Comparison of ENCODE assay signal across 9 cellular contexts in genomic region chr11:61833926-61834277, GRCh38. TPM values are rescaled to one million over a fixed set of nuclear protein-coding genes. Genes with fewer than 3 reads are reported as not detected.
DNase-seq lines count a peak whose midpoint lies in the region; ATAC-seq and TF ChIP-seq lines count a peak whose summit lies in the region.
"Had no signal": no experiment of that assay in that cellular context is flagged by ENCODE, and none has a peak within 500 bp of the region (broad histone marks: within the 10 kb centered on the region; RNA-seq: fewer than 3 reads in every experiment).

No MANE protein-coding gene starts in this region.

- ATAC-seq in activated naive CD4-positive, alpha-beta T cell treated with anti-CD3 and anti-CD28 coated beads, Interleukin-2, amount 50 U/mL, for 72 hours: no peak
- no peak for ATAC-seq in lower lobe of right lung
- ATAC-seq in GM19395 (IDR thresholded peaks at IDR 0.05; ENCODE audit: unreplicated experiment): no peak
- no peak for ATAC-seq in GM21825 (IDR thresholded peaks at IDR 0.05; ENCODE audit: unreplicated experiment)

- H3K9me3 ChIP-seq in lower lobe of right lung (no peaks in the 10 kb centered on the region), suprapubic skin (no peaks in the 10 kb centered on the region)

- no peak for TF ChIP-seq POLR2A in suprapubic skin (IDR thresholded peaks at IDR 0.05)

- H3K27ac ChIP-seq in lower lobe of right lung: peak overlapping the region; percentile 69
- H3K27ac ChIP-seq in suprapubic skin: peak overlapping the region; percentile 64

- no peaks in the 10 kb centered on the region for H3K36me3 ChIP-seq in lower lobe of right lung
- H3K36me3 ChIP-seq in suprapubic skin: peaks cover 4% of the 10 kb centered on the region

- whole genome bisulfite sequencing in suprapubic skin: 89% methylated on average over 8 of the region's 12 CpGs

- H3K27me3 Mint-ChIP-seq in activated CD4-positive, alpha-beta T cell treated with anti-CD3 and anti-CD28 coated beads, Interleukin-2, amount 10 ng/mL, durations not matched to agents 24 days and 14 days: no peaks in the 10 kb centered on the region

- TF ChIP-seq EP300 in suprapubic skin (IDR thresholded peaks at IDR 0.05): no peak

- DNase-seq in activated CD4-positive, alpha-beta T cell treated with anti-CD3 and anti-CD28 coated beads, Interleukin-2, amount 10 ng/mL, durations not matched to agents 24 days and 14 days: no peak
- DNase-seq in activated CD4-positive, alpha-beta T cell treated with anti-CD3 and anti-CD28 coated beads, Interleukin-2, amount 50 U/mL, for 1 hour: no peak
- no peak for DNase-seq in activated naive CD4-positive, alpha-beta T cell treated with anti-CD3 and anti-CD28 coated beads, Interleukin-2, amount 50 U/mL, for 72 hours (ENCODE audit: low spot score in 2 of 2)
- no peak for DNase-seq in lower lobe of right lung
- no peak for DNase-seq in suprapubic skin (ENCODE audit: low spot score in 2 of 2)
- DNase-seq in stimulated activated CD4-positive, alpha-beta T cell treated with anti-CD3 and anti-CD28 coated beads, Interleukin-4, amount 100 ng/mL, for 1 hour: no peak
- DNase-seq: ACHN had no signal

- H3K4me3 Mint-ChIP-seq in activated CD4-positive, alpha-beta T cell treated with anti-CD3 and anti-CD28 coated beads, Interleukin-2, amount 10 ng/mL, durations not matched to agents 24 days and 14 days: peak overlapping the region; percentile 71

- H3K27ac Mint-ChIP-seq in activated CD4-positive, alpha-beta T cell treated with anti-CD3 and anti-CD28 coated beads, Interleukin-2, amount 10 ng/mL, durations not matched to agents 24 days and 14 days: peak overlapping the region; percentile 93
- H3K27ac Mint-ChIP-seq in activated naive CD4-positive, alpha-beta T cell treated with anti-CD3 and anti-CD28 coated beads, Interleukin-2, amount 50 U/mL, for 72 hours: peak overlapping the region; percentile 56 to 91

- peaks cover 36% of the 10 kb centered on the region for H3K36me3 Mint-ChIP-seq in activated CD4-positive, alpha-beta T cell treated with anti-CD3 and anti-CD28 coated beads, Interleukin-2, amount 10 ng/mL, durations not matched to agents 24 days and 14 days (ENCODE audit: low read depth)
- peaks cover 4 to 10% of the 10 kb centered on the region in 2 donors for H3K36me3 Mint-ChIP-seq in activated naive CD4-positive, alpha-beta T cell treated with anti-CD3 and anti-CD28 coated beads, Interleukin-2, amount 50 U/mL, for 72 hours

- TF ChIP-seq CTCF in lower lobe of right lung (IDR thresholded peaks at IDR 0.05) (no peak), suprapubic skin (IDR thresholded peaks at IDR 0.05) (no peak)

- intact Hi-C loops in activated CD4-positive, alpha-beta T cell treated with anti-CD3 and anti-CD28 coated beads, Interleukin-2, amount 10 ng/mL, durations not matched to agents 24 days and 14 days (cut with micrococcal nuclease): loop anchor here (2.0 to 5.0 kb wide), 3 partner anchors 17 to 288 kb away; partner anchors contain the start of genes FADS1, FTH1 and INCENP
- intact Hi-C loops in lower lobe of right lung (cut with DNase I): no loop called here

- H3K27me3 ChIP-seq in lower lobe of right lung (ENCODE audit: low read depth) (peaks cover 9% of the 10 kb centered on the region), suprapubic skin (peaks cover 6% of the 10 kb centered on the region)

- H3K4me1 ChIP-seq in lower lobe of right lung: peaks cover 35% of the 10 kb centered on the region
- peaks cover 38% of the 10 kb centered on the region for H3K4me1 ChIP-seq in suprapubic skin

- H3K4me1 Mint-ChIP-seq in activated CD4-positive, alpha-beta T cell treated with anti-CD3 and anti-CD28 coated beads, Interleukin-2, amount 10 ng/mL, durations not matched to agents 24 days and 14 days: peaks cover 59% of the 10 kb centered on the region

- no peaks in the 10 kb centered on the region for H3K9me3 Mint-ChIP-seq in activated CD4-positive, alpha-beta T cell treated with anti-CD3 and anti-CD28 coated beads, Interleukin-2, amount 10 ng/mL, durations not matched to agents 24 days and 14 days
- peaks cover 0 to 7% of the 10 kb centered on the region in 2 donors for H3K9me3 Mint-ChIP-seq in activated naive CD4-positive, alpha-beta T cell treated with anti-CD3 and anti-CD28 coated beads, Interleukin-2, amount 50 U/mL, for 72 hours

- H3K4me3 ChIP-seq in lower lobe of right lung: no peak overlapping the region
- no peak overlapping the region for H3K4me3 ChIP-seq in suprapubic skin

RNA-seq across cellular contexts. Expression of gene FADS2, which starts 5.8 kb away (rescaled TPM):
- 278 and 283 TPM in 2 replicates for total RNA-seq in activated CD4-positive, alpha-beta T cell treated with anti-CD3 and anti-CD28 coated beads, Interleukin-2, amount 10 ng/mL, durations not matched to agents 24 days and 14 days
- 10 to 100 TPM; 42.6 to 55.1 TPM for total RNA-seq in activated naive CD4-positive, alpha-beta T cell treated with anti-CD3 and anti-CD28 coated beads, Interleukin-2, amount 50 U/mL, for 72 hours
- 82.0 TPM for total RNA-seq in lower lobe of right lung
- 100 to 1,000 TPM; 130 to 455 (median 327) TPM for total RNA-seq in suprapubic skin

RNA-seq across cellular contexts. Expression of gene FADS1, which starts 17.1 kb away (rescaled TPM):
- total RNA-seq in activated CD4-positive, alpha-beta T cell treated with anti-CD3 and anti-CD28 coated beads, Interleukin-2, amount 10 ng/mL, durations not matched to agents 24 days and 14 days: 92.5 and 94.7 TPM in 2 replicates
- total RNA-seq in activated naive CD4-positive, alpha-beta T cell treated with anti-CD3 and anti-CD28 coated beads, Interleukin-2, amount 50 U/mL, for 72 hours: 10 to 100 TPM; 16.1 to 28.9 TPM
- total RNA-seq in lower lobe of right lung (63.6 TPM), suprapubic skin (10 to 100 TPM; 16.4 to 69.6 (median 46.6) TPM)

RNA-seq across cellular contexts. Expression of gene FEN1, which starts 41.2 kb away (rescaled TPM):
- total RNA-seq in activated CD4-positive, alpha-beta T cell treated with anti-CD3 and anti-CD28 coated beads, Interleukin-2, amount 10 ng/mL, durations not matched to agents 24 days and 14 days: 144 and 152 TPM in 2 replicates
- 100 to 1,000 TPM in 1 of 2 donors, 10 to 100 TPM in 1; 80.5 to 104 TPM for total RNA-seq in activated naive CD4-positive, alpha-beta T cell treated with anti-CD3 and anti-CD28 coated beads, Interleukin-2, amount 50 U/mL, for 72 hours
- total RNA-seq in lower lobe of right lung (5.4 TPM), suprapubic skin (10 to 100 TPM in 2 of 4 donors, 1 to 10 TPM in 2; 6.9 to 14.0 (median 9.2) TPM)

RNA-seq across cellular contexts. Expression of gene TMEM258, which starts 41.5 kb away (rescaled TPM):
- total RNA-seq in activated CD4-positive, alpha-beta T cell treated with anti-CD3 and anti-CD28 coated beads, Interleukin-2, amount 10 ng/mL, durations not matched to agents 24 days and 14 days: 179 and 187 TPM in 2 replicates
- total RNA-seq in activated naive CD4-positive, alpha-beta T cell treated with anti-CD3 and anti-CD28 coated beads, Interleukin-2, amount 50 U/mL, for 72 hours: 100 to 1,000 TPM; 145 to 153 TPM
- 104 TPM for total RNA-seq in lower lobe of right lung
- total RNA-seq in suprapubic skin: 10 to 100 TPM; 29.7 to 44.8 (median 35.9) TPM

RNA-seq across cellular contexts. Expression of gene FADS3, which starts 57.4 kb away (rescaled TPM):
- 13.5 and 15.6 TPM in 2 replicates for total RNA-seq in activated CD4-positive, alpha-beta T cell treated with anti-CD3 and anti-CD28 coated beads, Interleukin-2, amount 10 ng/mL, durations not matched to agents 24 days and 14 days
- 10 to 100 TPM in 1 of 2 donors, 1 to 10 TPM in 1; 8.8 to 11.4 TPM for total RNA-seq in activated naive CD4-positive, alpha-beta T cell treated with anti-CD3 and anti-CD28 coated beads, Interleukin-2, amount 50 U/mL, for 72 hours
- 50.1 TPM for total RNA-seq in lower lobe of right lung
- total RNA-seq in suprapubic skin: 10 to 100 TPM; 12.7 to 24.7 (median 17.9) TPM
